Comparison of ENCODE assay signal across 10 cellular contexts in the genomic region with DNA sequence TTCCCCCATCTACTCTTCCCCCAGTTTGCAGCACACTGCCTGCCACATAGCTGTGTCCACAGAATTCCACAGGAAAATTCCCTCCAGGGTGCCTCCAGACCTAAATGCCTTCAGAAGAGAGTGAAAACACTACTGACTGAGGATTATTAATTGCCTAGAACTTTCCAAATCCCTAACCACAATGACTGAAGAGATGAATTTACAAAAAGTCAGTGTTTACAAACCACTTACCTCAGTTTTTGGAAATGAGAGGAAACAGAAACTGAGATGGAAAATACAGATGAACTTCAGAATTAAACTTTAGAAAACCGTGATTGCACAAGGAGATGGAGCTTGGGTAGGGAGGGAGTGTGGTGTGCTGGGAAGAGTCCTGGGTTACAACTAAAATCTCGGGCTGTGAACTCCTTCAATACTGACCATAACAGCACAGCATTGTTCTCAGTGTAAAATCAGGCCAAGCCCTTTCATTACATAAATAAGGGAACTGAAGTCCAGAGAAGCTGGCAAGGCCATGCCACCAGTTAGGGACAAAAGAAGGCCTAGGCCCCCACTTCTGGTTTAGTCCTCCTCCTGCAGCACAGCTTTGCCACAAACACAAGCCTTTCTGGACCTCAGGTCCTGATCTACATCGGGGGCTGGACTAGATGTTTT. TPM values are rescaled to one million over a fixed set of nuclear protein-coding genes. Genes with fewer than 3 reads are reported as not detected.
A peak's percentile ranks its signal among the peaks of the same experiment; 100 is the strongest.
DNase-seq lines count a peak whose midpoint lies in the region; ATAC-seq lines count a peak whose summit lies in the region.
"Had no signal": no experiment of that assay in that cellular context is flagged by ENCODE, and none has a peak within 500 bp of the region (broad histone marks: within the 10 kb centered on the region; RNA-seq: fewer than 3 reads in every experiment).

No MANE protein-coding gene starts in this region.

- peaks cover 6% of the 10 kb centered on the region for H3K36me3 ChIP-seq in HAP-1 (replicated peaks)

- in situ Hi-C loops in HAP-1 (cut with MboI; ENCODE audit: low sequenced_read_pairs) = no loop called here

- no peak for ATAC-seq in HG03196 (IDR thresholded peaks at IDR 0.05; ENCODE audit: unreplicated experiment)

- H3K27ac ChIP-seq in adipose tissue (ENCODE audit: low read depth, low read length) (peak overlapping the region; percentile 41), layer of hippocampus (ENCODE audit: low read depth, low read length) (peak overlapping the region; percentile 95), substantia nigra (ENCODE audit: low read depth, low read length, poor library complexity, severe bottlenecking) (peak overlapping the region; percentile 84)

- H3K27me3 ChIP-seq in layer of hippocampus (ENCODE audit: control insufficient read depth, insufficient read depth, low read length) (no peaks in the 10 kb centered on the region), HAP-1 (ENCODE audit: low read depth) (no peaks in the 10 kb centered on the region)

- H3K4me3 ChIP-seq in HAP-1 = no peak overlapping the region

- peaks cover 10% of the 10 kb centered on the region for H3K4me1 ChIP-seq in HAP-1

- WGBS in adipose tissue, 3 donors = 14 to 25% (median 19%) methylated on average over 3 of the region's 3 CpGs

- DNase-seq in NOMO-1 treated with DMSO at 0.1 percent for 48 hours (lab: John Stamatoyannopoulos, UW; ENCODE audit: unreplicated experiment) (peak; percentile 21), NOMO-1 treated with dmso at 0.1 percent for 144 hours (lab: John Stamatoyannopoulos, UW; ENCODE audit: unreplicated experiment) (no peak), substantia nigra (lab: John Stamatoyannopoulos, UW) (peak in 32 of 49 donors; percentile 7 to 73 (median 36)), HAP-1 (ENCODE audit: low spot score in 2 of 2) (no peak), LoVo (ENCODE audit: low spot score) (no peak)
- DNase-seq: 8988T, islet precursor cell had no signal

- no peaks in the 10 kb centered on the region for H3K9me3 ChIP-seq in HAP-1

RNA-seq across cellular contexts. Expression of gene ELMO2, which starts 4.1 kb away (rescaled TPM):
- 10 to 100 TPM; 13.0 to 22.8 (median 21.9) TPM for polyA plus RNA-seq in adipose tissue

Comparison
In these comparisons a context has a peak if more than half of its experiments do, and no peak if none do; other contexts are left out.
1. DNase-seq: peak in NOMO-1 treated with DMSO at 0.1 percent for 48 hours (single experiment) and substantia nigra (32 of 49); none in NOMO-1 treated with dmso at 0.1 percent for 144 hours (single experiment), HAP-1 (0 of 2) and LoVo (single experiment).
2. H3K27ac ChIP-seq: peak in every context shown above with its lines; median percentile 95 in layer of hippocampus; 84 in substantia nigra; 41 in adipose tissue.